ENCODE assay signal across 30 cellular contexts in the genomic region with DNA sequence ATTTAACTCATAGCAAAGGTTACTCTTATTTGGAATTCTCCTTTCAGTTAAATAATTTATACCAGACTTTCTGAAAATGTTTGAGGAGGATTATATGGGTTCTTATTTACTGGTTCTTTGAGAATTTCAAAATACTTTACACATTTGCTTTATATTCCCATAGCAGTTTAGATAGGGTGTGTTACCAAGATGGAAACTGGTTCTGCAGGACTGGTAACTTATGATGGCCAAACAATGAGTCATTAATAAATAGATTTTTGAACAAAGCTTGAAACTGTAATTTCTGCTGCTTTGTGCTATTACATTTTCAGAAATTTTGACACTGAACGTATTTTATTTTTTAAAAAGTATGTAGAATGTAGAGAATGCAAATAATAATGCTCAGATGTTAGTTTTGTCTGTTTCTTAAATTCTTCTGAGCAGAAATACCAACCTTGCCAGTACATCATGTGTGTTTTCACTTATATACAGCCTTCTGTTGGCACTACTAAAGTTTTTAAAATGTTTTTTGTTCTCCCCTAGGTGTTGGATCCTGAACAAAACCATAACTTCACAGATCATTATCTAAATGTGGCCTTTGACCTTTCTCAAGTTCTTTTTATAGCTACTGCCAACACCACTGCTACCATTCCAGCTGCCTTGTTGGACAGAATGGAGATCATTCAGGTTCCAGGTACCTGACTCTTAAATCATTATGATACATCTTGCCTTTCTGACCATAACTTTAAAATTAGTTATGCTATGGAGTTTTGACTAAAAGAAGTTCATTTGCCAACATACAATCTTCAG. TPM values are rescaled to one million over a fixed set of nuclear protein-coding genes. Genes with fewer than 3 reads are reported as not detected.
DNase-seq lines count a peak whose midpoint lies in the region; ATAC-seq and TF ChIP-seq lines count a peak whose summit lies in the region.
"Had no signal": no experiment of that assay in that cellular context is flagged by ENCODE, and none has a peak within 500 bp of the region (broad histone marks: within the 10 kb centered on the region; RNA-seq: fewer than 3 reads in every experiment).

No MANE protein-coding gene starts in this region.

- 95% methylated on average over 1 of the region's 1 CpG for WGBS in mammary epithelial cell (ENCODE audit: low coverage, missing lambda C conversion rate)
- WGBS in liver = 95% methylated on average over 1 of the region's 1 CpG

- peaks cover 43% of the 10 kb centered on the region for H3K36me3 Mint-ChIP-seq in stimulated activated naive CD8-positive, alpha-beta T cell treated with anti-CD3 and anti-CD28 coated beads, Interleukin-15, Interleukin-2, amounts not matched to agents 100 ng/mL and 50 ng/mL, for 24 hours (ENCODE audit: low read depth)

- H3K27ac ChIP-seq in mammary epithelial cell (ENCODE audit: insufficient read depth, low read depth, low read length) (no peak overlapping the region), liver (ENCODE audit: low read depth in 1 of 2, low read length in 2 of 2) (no peak overlapping the region), vagina (peak overlapping the region; percentile 16)
- H3K27ac ChIP-seq: Peyer's patch had no signal

- DNase-seq in stimulated activated naive CD8-positive, alpha-beta T cell treated with anti-CD3 and anti-CD28 coated beads, Interleukin-15, Interleukin-2, amounts not matched to agents 100 U/mL and 50 U/mL, for 24 hours = no peak
- DNase-seq in mammary epithelial cell (peak; percentile 65), vagina (ENCODE audit: extremely low spot score in 2 of 2) (no peak), putamen (ENCODE audit: low spot score) (no peak), T-helper 2 cell (no peak)
- DNase-seq: activated CD4-positive, CD25-positive, alpha-beta regulatory T cell; activated CD8-positive, alpha-beta T cell treated with anti-CD3 and anti-CD28 coated beads for 36 hours; activated naive CD4-positive, alpha-beta T cell; activated T-cell treated with anti-CD3 and anti-CD28 coated beads, Interleukin-2, amount 50 U/mL, for 24 hours; amniotic stem cell; C1 segment of cervical spinal cord; caudate nucleus; foreskin fibroblast; hypothalamus; islet precursor cell; mesenchymal stem cell; MG63; natural killer cell; NCI-H1436 treated with DMSO at 0.1 percent for 48 hours; NCI-H510A treated with DMSO at 0.1 percent for 48 hours; Peyer's patch; right cardiac atrium; stimulated activated CD8-positive, alpha-beta memory T cell treated with anti-CD3 and anti-CD28 coated beads, Interleukin-4, amount 100 ng/mL, for 48 hours had no signal

- CTCF ChIA-PET in mammary epithelial cell (lab: Charles Lee; ENCODE audit: low non-redundant PET) = no interaction called here

- H3K4me1 Mint-ChIP-seq in stimulated activated naive CD8-positive, alpha-beta T cell treated with anti-CD3 and anti-CD28 coated beads, Interleukin-15, Interleukin-2, amounts not matched to agents 100 ng/mL and 50 ng/mL, for 24 hours (ENCODE audit: low read depth) = no peaks in the 10 kb centered on the region

- TF ChIP-seq RAD21 in liver (IDR thresholded peaks at IDR 0.05) = no peak

- H3K9me3 ChIP-seq in mammary epithelial cell (replicated peaks; ENCODE audit: insufficient read depth, low read length) = no peaks in the 10 kb centered on the region
- H3K9me3 ChIP-seq in liver (ENCODE audit: control insufficient read depth in 4 of 4, low read length in 3 of 4) = no peaks in the 10 kb centered on the region
- H3K9me3 ChIP-seq in vagina = no peaks in the 10 kb centered on the region
- H3K9me3 ChIP-seq: MG63, Peyer's patch had no signal

- H2AFZ ChIP-seq in mammary epithelial cell (ENCODE audit: low read depth, low read length) = no peak overlapping the region

- intact Hi-C loops in mammary epithelial cell (cut with micrococcal nuclease) (no loop called here), vagina (cut with DNase I) (no loop called here)

- no peaks in the 10 kb centered on the region for H3K27me3 Mint-ChIP-seq in stimulated activated naive CD8-positive, alpha-beta T cell treated with anti-CD3 and anti-CD28 coated beads, Interleukin-15, Interleukin-2, amounts not matched to agents 100 ng/mL and 50 ng/mL, for 24 hours
- H3K27me3 Mint-ChIP-seq: activated CD8-positive, alpha-beta T cell treated with anti-CD3 and anti-CD28 coated beads for 36 hours; activated T-cell treated with anti-CD3 and anti-CD28 coated beads, Interleukin-2, amount 50 U/mL, for 24 hours had no signal

- H3K4me3 Mint-ChIP-seq in stimulated activated naive CD8-positive, alpha-beta T cell treated with anti-CD3 and anti-CD28 coated beads, Interleukin-15, Interleukin-2, amounts not matched to agents 100 ng/mL and 50 ng/mL, for 24 hours = no peak overlapping the region
- H3K4me3 Mint-ChIP-seq: activated CD8-positive, alpha-beta T cell treated with anti-CD3 and anti-CD28 coated beads for 36 hours; activated T-cell treated with anti-CD3 and anti-CD28 coated beads, Interleukin-2, amount 50 U/mL, for 24 hours; natural killer cell; T-helper 2 cell treated with Interferon-gamma antibody and Interleukin-4, amounts not matched to agents 5 μg/mL and 100 μg/mL, for 36 hours had no signal

- H3K27ac Mint-ChIP-seq in stimulated activated naive CD8-positive, alpha-beta T cell treated with anti-CD3 and anti-CD28 coated beads, Interleukin-15, Interleukin-2, amounts not matched to agents 100 ng/mL and 50 ng/mL, for 24 hours = peak overlapping the region; percentile 3
- H3K27ac Mint-ChIP-seq: activated CD8-positive, alpha-beta T cell treated with anti-CD3 and anti-CD28 coated beads for 36 hours; activated T-cell treated with anti-CD3 and anti-CD28 coated beads, Interleukin-2, amount 50 U/mL, for 24 hours; natural killer cell; T-helper 2 cell treated with Interferon-gamma antibody and Interleukin-4, amounts not matched to agents 5 μg/mL and 100 μg/mL, for 36 hours had no signal

- H3K36me3 ChIP-seq in mammary epithelial cell (ENCODE audit: insufficient read depth, low read length) (peaks cover 15% of the 10 kb centered on the region), liver (ENCODE audit: control insufficient read depth in 4 of 4, insufficient read depth in 3 of 4, low read depth in 1 of 4, low read length in 3 of 4) (peaks cover 7 to 56% (median 41%) of the 10 kb centered on the region in 4 donors), vagina (peaks cover 0 to 39% of the 10 kb centered on the region in 2 donors)

- H3K9me3 Mint-ChIP-seq in stimulated activated naive CD8-positive, alpha-beta T cell treated with anti-CD3 and anti-CD28 coated beads, Interleukin-15, Interleukin-2, amounts not matched to agents 100 ng/mL and 50 ng/mL, for 24 hours = no peaks in the 10 kb centered on the region
- H3K9me3 Mint-ChIP-seq: activated CD8-positive, alpha-beta T cell treated with anti-CD3 and anti-CD28 coated beads for 36 hours; activated T-cell treated with anti-CD3 and anti-CD28 coated beads, Interleukin-2, amount 50 U/mL, for 24 hours; natural killer cell; T-helper 2 cell treated with Interferon-gamma antibody and Interleukin-4, amounts not matched to agents 5 μg/mL and 100 μg/mL, for 36 hours had no signal

- H3K27me3 ChIP-seq in mammary epithelial cell (ENCODE audit: insufficient read depth, low read length) (no peaks in the 10 kb centered on the region), liver (ENCODE audit: control insufficient read depth in 4 of 4, insufficient read depth in 4 of 4, low read length in 3 of 4) (no peaks in the 10 kb centered on the region), vagina (no peaks in the 10 kb centered on the region)
- H3K27me3 ChIP-seq: MG63, Peyer's patch had no signal

- peaks cover 16% of the 10 kb centered on the region for H3K79me2 ChIP-seq in mammary epithelial cell (ENCODE audit: insufficient read depth, low read length)

- dilution Hi-C loops in mammary epithelial cell (cut with HindIII; ENCODE audit: low sequenced_read_pairs) = no loop called here

- ATAC-seq in stimulated activated naive CD8-positive, alpha-beta T cell treated with anti-CD3 and anti-CD28 coated beads, Interleukin-15, Interleukin-2, amounts not matched to agents 100 U/mL and 50 U/mL, for 24 hours = no peak
- ATAC-seq in HG02588 (IDR thresholded peaks at IDR 0.05; ENCODE audit: unreplicated experiment) = no peak
- ATAC-seq: activated CD8-positive, alpha-beta T cell treated with anti-CD3 and anti-CD28 coated beads for 36 hours; natural killer cell; right cardiac atrium had no signal

- H3K4me2 ChIP-seq in mammary epithelial cell (ENCODE audit: insufficient read depth, low read depth, low read length) = peak overlapping the region; percentile 59

- TF ChIP-seq CTCF in mammary epithelial cell (conservative IDR thresholded peaks at IDR 0.05 in 1 of 2, IDR thresholded peaks at IDR 0.05 in 1 of 2; ENCODE audit: extremely low read depth in 1 of 2, insufficient read depth in 1 of 2, low read depth in 1 of 2, low read length in 2 of 2) = no peak
- no peak for TF ChIP-seq CTCF in liver (IDR thresholded peaks at IDR 0.05; ENCODE audit: low read depth, low read length, missing input control)
- TF ChIP-seq CTCF in vagina (IDR thresholded peaks at IDR 0.05) = no peak

- in situ Hi-C loops in mammary epithelial cell (cut with MboI; ENCODE audit: low sequenced_read_pairs in 2 of 2) = no loop called here

- H3K9ac ChIP-seq in mammary epithelial cell (ENCODE audit: insufficient read depth, low read length) (no peak overlapping the region), liver (ENCODE audit: low read depth in 1 of 2, low read length in 2 of 2) (no peak overlapping the region)

- H3K4me3 ChIP-seq in mammary epithelial cell (replicated peaks in 1 of 3; ENCODE audit: insufficient read depth in 1 of 3, low read depth in 2 of 3, low read length in 3 of 3) = peak overlapping the region in 1 of 3 experiments; percentile 12
- H3K4me3 ChIP-seq in liver (ENCODE audit: low read depth in 1 of 3, low read length in 3 of 3) = no peak overlapping the region
- no peak overlapping the region for H3K4me3 ChIP-seq in vagina
- H3K4me3 ChIP-seq: MG63, Peyer's patch had no signal

- H4K20me1 ChIP-seq in mammary epithelial cell (ENCODE audit: insufficient read depth, low read length) = no peaks in the 10 kb centered on the region

- BruUV-seq in mammary epithelial cell (replicated peaks; lab: Mats Ljungman, UMichigan) = no TSS peak

- H3K4me1 ChIP-seq in mammary epithelial cell (ENCODE audit: insufficient read depth, low read length) = peaks cover 24% of the 10 kb centered on the region
- peaks cover 4 to 15% (median 10%) of the 10 kb centered on the region in 4 donors for H3K4me1 ChIP-seq in liver (ENCODE audit: control insufficient read depth in 4 of 4, insufficient read depth in 4 of 4, low read length in 3 of 4)
- no peaks in the 10 kb centered on the region for H3K4me1 ChIP-seq in vagina
- H3K4me1 ChIP-seq: Peyer's patch had no signal

- no peak for TF ChIP-seq POLR2A in vagina (IDR thresholded peaks at IDR 0.05)

TF ChIP-seq in liver, 16 proteins besides CTCF, POLR2A, EP300 and RAD21 (continues in another document):
- no peak for TF ChIP-seq HNF4G (IDR thresholded peaks at IDR 0.05)

RNA-seq across cellular contexts. Expression of gene ABCC11, which starts 48.3 kb away (rescaled TPM):
- under 1 TPM; 0.47 to 0.50 TPM for total RNA-seq in mammary epithelial cell
- polyA plus RNA-seq in mammary epithelial cell = 0.42 TPM
- 4.2 TPM for polyA minus RNA-seq in mammary epithelial cell
- 10 to 100 TPM in 1 of 2 donors, 1 to 10 TPM in 1; 1.4 to 22.3 TPM for total RNA-seq in liver
- polyA plus RNA-seq in liver = 1 to 10 TPM; 2.5 to 2.8 TPM
- total RNA-seq in vagina = not detected
- total RNA-seq: dermis microvascular lymphatic vessel endothelial cell, endothelial cell of umbilical vein, H1 had no signal

RNA-seq across cellular contexts. Expression of gene LONP2, which starts 51.6 kb away (rescaled TPM):
- 10 to 100 TPM; 62.8 to 72.8 TPM for total RNA-seq in mammary epithelial cell
- 33.7 TPM for polyA plus RNA-seq in mammary epithelial cell
- 85.5 TPM for polyA minus RNA-seq in mammary epithelial cell
- 100 to 1,000 TPM in 1 of 2 donors, 10 to 100 TPM in 1; 30.0 to 304 TPM for total RNA-seq in liver
- 10 to 100 TPM; 50.6 to 55.0 TPM for polyA plus RNA-seq in liver
- 40.3 TPM for total RNA-seq in vagina
